ENCODE assay signal across 16 cellular contexts in the genomic region with DNA sequence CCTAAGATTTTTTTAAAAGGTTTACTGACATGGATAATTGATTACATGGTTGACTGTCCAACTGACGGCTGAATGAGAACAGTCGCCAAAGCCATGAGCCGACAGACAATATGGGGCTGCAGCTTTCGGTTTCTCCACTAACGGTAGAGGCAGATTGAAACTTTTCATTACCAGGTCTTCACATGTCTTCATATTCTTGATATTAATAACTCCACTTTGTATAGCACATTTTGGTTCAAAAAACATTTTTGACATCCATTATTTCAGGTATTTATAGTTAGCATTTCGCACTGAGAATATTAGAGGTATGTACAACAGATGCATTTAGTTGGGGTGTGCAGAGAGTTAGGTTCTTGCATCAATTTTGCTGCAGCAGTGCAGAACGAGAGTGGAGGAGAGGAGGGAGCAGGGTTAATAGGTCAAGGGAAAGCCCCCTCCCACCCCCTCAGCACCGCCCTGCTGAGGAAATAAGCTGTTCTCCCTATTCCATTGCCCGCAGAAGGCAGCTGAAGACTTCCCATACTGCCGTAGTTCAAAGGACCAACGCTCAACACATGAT.
DNase-seq lines count a peak whose midpoint lies in the region; ATAC-seq and TF ChIP-seq lines count a peak whose summit lies in the region.
"Had no signal": no experiment of that assay in that cellular context is flagged by ENCODE, and none has a peak within 500 bp of the region (broad histone marks: within the 10 kb centered on the region; RNA-seq: fewer than 3 reads in every experiment).

No MANE protein-coding gene starts in this region.

- H3K27ac Mint-ChIP-seq in brain = peak overlapping the region; percentile 36 to 82 (median 62)
- H3K27ac Mint-ChIP-seq in stimulated activated effector memory CD8-positive, alpha-beta T cell treated with anti-CD3 and anti-CD28 coated beads, Interleukin-12 subunit alpha, Interleukin-12 subunit beta, amount 100 ng/mL, for 72 hours = no peak overlapping the region
- H3K27ac Mint-ChIP-seq: activated naive CD4-positive, alpha-beta T cell treated with anti-CD3 and anti-CD28 coated beads for 36 hours had no signal

- DNase-seq in stimulated activated effector memory CD8-positive, alpha-beta T cell treated with anti-CD3 and anti-CD28 coated beads, Interleukin-12 subunit alpha, Interleukin-12 subunit beta, amount 100 ng/mL, for 72 hours (ENCODE audit: low spot score in 2 of 2) = no peak
- DNase-seq in dedifferentiated amniotic fluid mesenchymal stem cell (ENCODE audit: extremely low spot score) = no peak
- no peak for DNase-seq in breast epithelium (ENCODE audit: low spot score in 2 of 2)
- no peak for DNase-seq in T1000 (lab: John Stamatoyannopoulos, UW)
- no peak for DNase-seq in 8988T
- DNase-seq: activated naive CD4-positive, alpha-beta T cell treated with anti-CD3 and anti-CD28 coated beads for 36 hours; left lung; MM.1S; naive thymus-derived CD8-positive, alpha-beta T cell; SJCRH30 had no signal

- TF ChIP-seq POLR2A in breast epithelium (IDR thresholded peaks at IDR 0.05) = no peak

- H3K27me3 ChIP-seq in breast epithelium = no peaks in the 10 kb centered on the region
- H3K27me3 ChIP-seq: esophagus muscularis mucosa, hepatocyte, left lung, SJCRH30 had no signal

- H3K9me3 Mint-ChIP-seq in brain = peaks cover 0 to 7% (median 3%) of the 10 kb centered on the region in 5 experiments
- H3K9me3 Mint-ChIP-seq in stimulated activated effector memory CD8-positive, alpha-beta T cell treated with anti-CD3 and anti-CD28 coated beads, Interleukin-12 subunit alpha, Interleukin-12 subunit beta, amount 100 ng/mL, for 72 hours = no peaks in the 10 kb centered on the region

- peaks cover 34% of the 10 kb centered on the region for H3K4me1 Mint-ChIP-seq in brain
- H3K4me1 Mint-ChIP-seq in stimulated activated effector memory CD8-positive, alpha-beta T cell treated with anti-CD3 and anti-CD28 coated beads, Interleukin-12 subunit alpha, Interleukin-12 subunit beta, amount 100 ng/mL, for 72 hours = no peaks in the 10 kb centered on the region
- H3K4me1 Mint-ChIP-seq: naive thymus-derived CD8-positive, alpha-beta T cell had no signal

- TF ChIP-seq CTCF in brain (conservative IDR thresholded peaks at IDR 0.05) = no peak
- TF ChIP-seq CTCF in breast epithelium (IDR thresholded peaks at IDR 0.05) = no peak

- H3K36me3 Mint-ChIP-seq in brain = no peaks in the 10 kb centered on the region
- H3K36me3 Mint-ChIP-seq in stimulated activated effector memory CD8-positive, alpha-beta T cell treated with anti-CD3 and anti-CD28 coated beads, Interleukin-12 subunit alpha, Interleukin-12 subunit beta, amount 100 ng/mL, for 72 hours = no peaks in the 10 kb centered on the region
- H3K36me3 Mint-ChIP-seq: naive thymus-derived CD8-positive, alpha-beta T cell had no signal

- no peaks in the 10 kb centered on the region for H3K9me3 ChIP-seq in breast epithelium
- H3K9me3 ChIP-seq: esophagus muscularis mucosa, left lung, SJCRH30 had no signal

- intact Hi-C loops in breast epithelium (cut with DNase I; ENCODE audit: low total_unique reads) = no loop called here

- ATAC-seq in GM18867 (IDR thresholded peaks at IDR 0.05; ENCODE audit: unreplicated experiment) (peak; percentile 79), HG03175 (IDR thresholded peaks at IDR 0.05; ENCODE audit: unreplicated experiment) (peak; percentile 75)
- ATAC-seq in stimulated activated effector memory CD8-positive, alpha-beta T cell treated with anti-CD3 and anti-CD28 coated beads, Interleukin-12 subunit alpha, Interleukin-12 subunit beta, amount 100 ng/mL, for 72 hours = no peak
- ATAC-seq: naive thymus-derived CD8-positive, alpha-beta T cell had no signal

- H3K27me3 Mint-ChIP-seq in brain = no peaks in the 10 kb centered on the region

- H3K36me3 ChIP-seq in breast epithelium = no peaks in the 10 kb centered on the region
- H3K36me3 ChIP-seq: esophagus muscularis mucosa, left lung, SJCRH30 had no signal

- no peak overlapping the region for H3K27ac ChIP-seq in breast epithelium
- H3K27ac ChIP-seq: esophagus muscularis mucosa, hepatocyte, left lung, SJCRH30, skin epidermis had no signal

- H3K4me3 ChIP-seq in breast epithelium = no peak overlapping the region
- H3K4me3 ChIP-seq: esophagus muscularis mucosa, hepatocyte, left lung, SJCRH30, skin epidermis had no signal

- peak overlapping the region; percentile 62 to 81 (median 71) for H3K4me3 Mint-ChIP-seq in brain
- peak overlapping the region; percentile 21 for H3K4me3 Mint-ChIP-seq in stimulated activated effector memory CD8-positive, alpha-beta T cell treated with anti-CD3 and anti-CD28 coated beads, Interleukin-12 subunit alpha, Interleukin-12 subunit beta, amount 100 ng/mL, for 72 hours
- H3K4me3 Mint-ChIP-seq: activated naive CD4-positive, alpha-beta T cell treated with anti-CD3 and anti-CD28 coated beads for 36 hours; naive thymus-derived CD8-positive, alpha-beta T cell had no signal

- no peaks in the 10 kb centered on the region for H3K4me1 ChIP-seq in breast epithelium
- H3K4me1 ChIP-seq: SJCRH30 had no signal
